ENCODE assay signal across 17 cellular contexts in the genomic region with DNA sequence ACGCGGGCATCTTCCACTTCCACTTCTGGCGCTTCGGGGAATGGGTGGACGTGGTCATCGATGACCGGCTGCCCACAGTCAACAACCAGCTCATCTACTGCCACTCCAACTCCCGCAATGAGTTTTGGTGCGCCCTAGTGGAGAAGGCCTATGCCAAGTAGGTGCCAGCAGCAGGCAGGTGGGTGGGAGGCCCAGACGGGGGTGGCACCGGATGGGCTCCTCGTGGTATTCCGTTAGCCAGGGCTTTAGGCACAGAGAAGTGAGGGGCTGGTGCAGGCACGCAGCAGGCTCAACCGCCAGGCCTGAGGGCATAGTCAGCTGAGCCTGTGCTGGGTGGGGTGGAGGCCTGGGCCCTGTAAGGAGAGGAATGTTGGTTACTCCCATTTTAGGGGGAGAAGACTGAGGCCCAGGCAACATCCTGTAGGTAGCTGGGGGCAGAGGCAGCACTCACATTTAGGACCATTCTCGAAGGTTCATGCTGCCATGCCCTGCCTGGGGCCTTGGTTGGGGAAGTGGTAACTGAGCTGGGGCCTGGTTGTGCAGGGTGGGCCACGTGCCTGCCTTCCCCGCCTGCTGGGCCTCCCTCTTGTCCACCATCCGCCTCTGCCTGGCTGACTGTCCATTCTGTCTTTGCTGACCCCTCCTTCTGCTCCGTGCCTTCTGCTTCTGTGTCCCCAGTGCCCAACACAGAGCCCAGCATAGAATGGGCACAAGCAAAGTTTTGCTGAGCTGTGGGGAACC. TPM values are rescaled to one million over a fixed set of nuclear protein-coding genes. Genes with fewer than 3 reads are reported as not detected.
DNase-seq lines count a peak whose midpoint lies in the region; ATAC-seq and TF ChIP-seq lines count a peak whose summit lies in the region.
"Had no signal": no experiment of that assay in that cellular context is flagged by ENCODE, and none has a peak within 500 bp of the region (broad histone marks: within the 10 kb centered on the region; RNA-seq: fewer than 3 reads in every experiment).

No MANE protein-coding gene starts in this region.

- no peaks in the 10 kb centered on the region for H3K27me3 Mint-ChIP-seq in chondrocyte (ENCODE audit: low read depth)
- H3K27me3 Mint-ChIP-seq: CD4-positive, alpha-beta memory T cell had no signal

- peaks cover 28 to 68% (median 49%) of the 10 kb centered on the region in 10 experiments for H3K4me1 ChIP-seq in BLaER1 treated with 17β-estradiol and CSF1 and Interleukin-3, amounts not matched to agents 10 nM and 100 nM
- H3K4me1 ChIP-seq in KMS-11 (ENCODE audit: low read depth, poor library complexity, severe bottlenecking) (no peaks in the 10 kb centered on the region), osteoblast (ENCODE audit: insufficient read depth, low read length) (peaks cover 38% of the 10 kb centered on the region)

- H3K9me3 Mint-ChIP-seq in chondrocyte (ENCODE audit: low read depth): no peaks in the 10 kb centered on the region
- H3K9me3 Mint-ChIP-seq: CD4-positive, alpha-beta memory T cell; HFFc6 had no signal

- H2AFZ ChIP-seq in KMS-11 (ENCODE audit: low read depth) (0 out of 2 replicates have a peak overlapping the region, but pooled peaks have one; percentile 31), osteoblast (ENCODE audit: low read length) (no peak overlapping the region)

- peaks cover 0 to 25% (median 5%) of the 10 kb centered on the region in 11 experiments; a peak in 8 of 22 replicates for H4K20me1 ChIP-seq in BLaER1 treated with 17β-estradiol and CSF1 and Interleukin-3, amounts not matched to agents 10 nM and 100 nM
- no peaks in the 10 kb centered on the region for H4K20me1 ChIP-seq in KMS-11 (ENCODE audit: insufficient read depth)
- peaks cover under 1% of the 10 kb centered on the region for H4K20me1 ChIP-seq in osteoblast (ENCODE audit: insufficient read depth, low read length)

- no peak overlapping the region for H3K4me3 ChIP-seq in BLaER1 treated with 17β-estradiol and CSF1 and Interleukin-3, amounts not matched to agents 10 nM and 100 nM
- no peak overlapping the region for H3K4me3 ChIP-seq in KMS-11 (IDR thresholded peaks at IDR 0.05; ENCODE audit: insufficient read depth, low read depth, low read length)
- H3K4me3 ChIP-seq in osteoblast (ENCODE audit: insufficient read depth, low read length): no peak overlapping the region
- H3K4me3 ChIP-seq: GM12878 had no signal

- no peaks in the 10 kb centered on the region for H3K79me2 ChIP-seq in KMS-11 (ENCODE audit: insufficient read depth, low read depth)
- H3K79me2 ChIP-seq in osteoblast (ENCODE audit: insufficient read depth, low read length): no peaks in the 10 kb centered on the region

- no peak overlapping the region for H3K4me3 Mint-ChIP-seq in chondrocyte (ENCODE audit: unreplicated experiment)
- H3K4me3 Mint-ChIP-seq: CD4-positive, alpha-beta memory T cell; HFFc6 had no signal

- DNase-seq in chondrocyte (ENCODE audit: low spot score) (no peak), osteoblast (ENCODE audit: insufficient read length, low spot score, missing footprints) (peak; percentile 70), SHP77 (lab: John Stamatoyannopoulos, UW) (no peak)
- DNase-seq in activated CD4-positive, alpha-beta T cell treated with anti-CD3 and anti-CD28 coated beads for 1 hour: no peak
- DNase-seq: CD4-positive, alpha-beta memory T cell; NCI-H1436; NCI-H187 treated with DMSO at 0.1 percent for 48 hours; NCI-H510A; SIG-M5 had no signal

- H3K9ac ChIP-seq in BLaER1 treated with 17β-estradiol and CSF1 and Interleukin-3, amounts not matched to agents 10 nM and 100 nM: no peak overlapping the region; a peak in 1 of 22 replicates
- H3K9ac ChIP-seq in KMS-11: no peak overlapping the region

- peak overlapping the region in 10 of 11 experiments; percentile 2 to 47 (median 34); a peak in 14 of 22 replicates for H3K4me2 ChIP-seq in BLaER1 treated with 17β-estradiol and CSF1 and Interleukin-3, amounts not matched to agents 10 nM and 100 nM
- no peak overlapping the region for H3K4me2 ChIP-seq in KMS-11
- no peak overlapping the region for H3K4me2 ChIP-seq in osteoblast (ENCODE audit: insufficient read depth, low read length)

- no peak for ATAC-seq in GM21515 (IDR thresholded peaks at IDR 0.05; ENCODE audit: unreplicated experiment)

- H3K27ac ChIP-seq in BLaER1 treated with 17β-estradiol and CSF1 and Interleukin-3, amounts not matched to agents 10 nM and 100 nM: no peak overlapping the region
- H3K27ac ChIP-seq in KMS-11: no peak overlapping the region
- H3K27ac ChIP-seq in osteoblast (ENCODE audit: low read depth, low read length): no peak overlapping the region

- peaks cover 21% of the 10 kb centered on the region for H3K4me1 Mint-ChIP-seq in chondrocyte (ENCODE audit: low read depth)

- H3K27ac Mint-ChIP-seq in chondrocyte (ENCODE audit: unreplicated experiment): peak overlapping the region; percentile 22

- 0 out of 22 replicates have a peak, but pooled peaks cover 0 to 1% (median 0%) of the 10 kb centered on the region in 11 experiments for H3K36me3 ChIP-seq in BLaER1 treated with 17β-estradiol and CSF1 and Interleukin-3, amounts not matched to agents 10 nM and 100 nM
- H3K36me3 ChIP-seq in KMS-11 (ENCODE audit: insufficient read depth): no peaks in the 10 kb centered on the region
- no peaks in the 10 kb centered on the region for H3K36me3 ChIP-seq in osteoblast (ENCODE audit: insufficient read depth, low read length)
- H3K36me3 ChIP-seq: BE2C had no signal

- TF ChIP-seq CTCF in KMS-11 (conservative IDR thresholded peaks at IDR 0.05; ENCODE audit: low read depth, low read length) (no peak), chondrocyte (IDR thresholded peaks at IDR 0.05) (no peak), osteoblast (IDR thresholded peaks at IDR 0.05; ENCODE audit: extremely low read depth, low read depth, low read length) (no peak)

- H3K27me3 ChIP-seq in BLaER1 treated with 17β-estradiol and CSF1 and Interleukin-3, amounts not matched to agents 10 nM and 100 nM: peaks cover 0 to 3% (median 0%) of the 10 kb centered on the region in 11 experiments; a peak in 1 of 22 replicates
- no peaks in the 10 kb centered on the region for H3K27me3 ChIP-seq in KMS-11 (ENCODE audit: insufficient read depth, low read depth)
- H3K27me3 ChIP-seq in osteoblast (ENCODE audit: insufficient read depth, low read length): no peaks in the 10 kb centered on the region
- H3K27me3 ChIP-seq: BE2C had no signal

- no peaks in the 10 kb centered on the region for H3K36me3 Mint-ChIP-seq in chondrocyte (ENCODE audit: low read depth)
- H3K36me3 Mint-ChIP-seq: CD4-positive, alpha-beta memory T cell had no signal

- H3K9me3 ChIP-seq in BLaER1 treated with 17β-estradiol and CSF1 and Interleukin-3, amounts not matched to agents 10 nM and 100 nM (replicated peaks in 1 of 11): no peaks in the 10 kb centered on the region
- no peaks in the 10 kb centered on the region for H3K9me3 ChIP-seq in osteoblast (ENCODE audit: low read depth, low read length)
- H3K9me3 ChIP-seq: BE2C had no signal

RNA-seq across cellular contexts. Expression of a gene that starts 10.2 kb away (rescaled TPM):
- not detected in 3 replicates for total RNA-seq in chondrocyte
- 0.88 TPM in 1 of 2 replicates, not detected in the other for total RNA-seq in osteoblast
- total RNA-seq: A673, GM12878, H4 had no signal

RNA-seq across cellular contexts. Expression of a gene that starts 15.2 kb away (rescaled TPM):
- total RNA-seq in chondrocyte (not detected in 3 replicates), osteoblast (under 0.01 TPM in 2 replicates)
- total RNA-seq: A673 had no signal

RNA-seq across cellular contexts. Expression of a gene that starts 46.0 kb away (rescaled TPM):
- total RNA-seq in chondrocyte: 11.9 to 16.7 TPM (median 13.6 TPM) in 3 replicates
- 6.5 and 8.5 TPM in 2 replicates for total RNA-seq in osteoblast

Comparison
In these comparisons a context has a peak if more than half of its experiments do, and no peak if none do; other contexts are left out.
1. H3K4me2 ChIP-seq: peak in BLaER1 treated with 17β-estradiol and CSF1 and Interleukin-3, amounts not matched to agents 10 nM and 100 nM (10 of 11); none in KMS-11 (single experiment) and osteoblast (single experiment).